22 cellular contexts compared by ENCODE assay signal in the genomic region with DNA sequence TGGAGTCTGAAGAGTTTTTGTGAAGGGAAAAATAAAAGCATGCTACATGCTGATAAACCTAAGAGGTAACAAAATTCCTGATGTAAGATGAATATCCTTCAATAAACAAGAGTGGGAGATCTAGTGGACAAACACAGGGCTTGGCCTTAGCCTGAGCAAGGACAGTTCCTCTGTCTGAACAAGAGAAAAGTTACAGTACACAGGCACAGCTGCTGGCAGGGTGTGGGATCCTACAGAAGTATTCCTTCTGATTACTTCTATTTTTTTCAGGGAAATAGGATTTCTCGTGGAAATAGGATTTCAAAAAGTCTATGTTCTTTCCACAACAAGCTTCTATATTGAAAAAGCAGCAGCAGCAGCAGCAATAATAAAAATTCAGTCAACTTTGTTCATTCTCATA.
"Had no signal": no experiment of that assay in that cellular context is flagged by ENCODE, and none has a peak within 500 bp of the region (broad histone marks: within the 10 kb centered on the region; RNA-seq: fewer than 3 reads in every experiment).

No MANE protein-coding gene starts in this region.

- H3K4me1 ChIP-seq: body of pancreas, gastroesophageal sphincter, thyroid gland had no signal

- H3K27me3 ChIP-seq: body of pancreas, gastroesophageal sphincter, thyroid gland had no signal

- H3K4me3 Mint-ChIP-seq: activated B cell treated with CpG ODN at 0.5 μM for 24 hours; activated CD8-positive, alpha-beta T cell treated with anti-CD3 and anti-CD28 coated beads, Interleukin-2, amount 10 ng/mL, durations not matched to agents 7 days and 5 days; activated naive CD4-positive, alpha-beta T cell treated with anti-CD3 and anti-CD28 coated beads, Interleukin-2, amount 50 U/mL, for 24 hours; stimulated activated naive B cell treated with anti-CD40 and anti-IgM and Interleukin-4, amounts not matched to agents 10 μg/mL and 1 μg/mL and 100 μg/mL, for 72 hours; T-helper 17 cell had no signal

- H3K4me1 Mint-ChIP-seq: activated B cell treated with CpG ODN at 0.5 μM for 24 hours; stimulated activated naive B cell treated with anti-CD40 and anti-IgM and Interleukin-4, amounts not matched to agents 10 μg/mL and 1 μg/mL and 100 μg/mL, for 72 hours had no signal

- H3K27ac ChIP-seq: body of pancreas, gastroesophageal sphincter, thyroid gland had no signal

- H3K9me3 ChIP-seq: body of pancreas, gastroesophageal sphincter, thyroid gland had no signal

- FAIRE-seq: islet of Langerhans had no signal

- H3K4me3 ChIP-seq: body of pancreas, gastroesophageal sphincter, lung, thyroid gland had no signal

- ATAC-seq: activated CD8-positive, alpha-beta T cell treated with anti-CD3 and anti-CD28 coated beads, Interleukin-2, amount 10 ng/mL, durations not matched to agents 7 days and 5 days; body of pancreas; gastroesophageal sphincter; left colon; stimulated activated naive B cell treated with anti-CD40 and anti-IgM and Interleukin-4, amounts not matched to agents 10 μg/mL and 1 μg/mL and 100 μg/mL, for 72 hours; T-helper 17 cell had no signal

- H3K27me3 Mint-ChIP-seq: activated B cell treated with CpG ODN at 0.5 μM for 24 hours; activated naive CD4-positive, alpha-beta T cell treated with anti-CD3 and anti-CD28 coated beads, Interleukin-2, amount 50 U/mL, for 24 hours; stimulated activated naive B cell treated with anti-CD40 and anti-IgM and Interleukin-4, amounts not matched to agents 10 μg/mL and 1 μg/mL and 100 μg/mL, for 72 hours; T-helper 17 cell had no signal

- H3K9me3 Mint-ChIP-seq: activated B cell treated with CpG ODN at 0.5 μM for 24 hours; activated naive CD4-positive, alpha-beta T cell treated with anti-CD3 and anti-CD28 coated beads, Interleukin-2, amount 50 U/mL, for 24 hours; stimulated activated naive B cell treated with anti-CD40 and anti-IgM and Interleukin-4, amounts not matched to agents 10 μg/mL and 1 μg/mL and 100 μg/mL, for 72 hours had no signal

- DNase-seq: activated B cell treated with CpG ODN at 0.5 μM for 24 hours; activated CD4-positive, alpha-beta T cell treated with anti-CD3 and anti-CD28 coated beads for 48 hours; activated CD8-positive, alpha-beta memory T cell treated with anti-CD3 and anti-CD28 coated beads, Interleukin-2, amount 50 U/mL, for 4 hours; activated CD8-positive, alpha-beta T cell treated with anti-CD3 and anti-CD28 coated beads, Interleukin-2, amount 10 ng/mL, durations not matched to agents 7 days and 5 days; activated effector memory CD4-positive, alpha-beta T cell treated with anti-CD3 and anti-CD28 coated beads, Interleukin-2, amount 50 U/mL, for 16 hours; activated T-cell treated with anti-CD3 and anti-CD28 coated beads, Interleukin-2, amount 50 U/mL, for 48 hours; body of pancreas; central memory CD4-positive, alpha-beta T cell; cortex of kidney; effector memory CD4-positive, alpha-beta T cell; left colon; midbrain; posterior cingulate gyrus; retina; stimulated activated CD4-positive, alpha-beta T cell treated with anti-CD3 and anti-CD28 coated beads, Interleukin-4, amount 100 ng/mL, for 1 hour; stimulated activated naive B cell treated with anti-CD40 and anti-IgM and Interleukin-4, amounts not matched to agents 10 μg/mL and 1 μg/mL and 100 μg/mL, for 72 hours; T-helper 17 cell; thyroid gland had no signal

- H3K27ac Mint-ChIP-seq: activated B cell treated with CpG ODN at 0.5 μM for 24 hours; activated CD8-positive, alpha-beta T cell treated with anti-CD3 and anti-CD28 coated beads, Interleukin-2, amount 10 ng/mL, durations not matched to agents 7 days and 5 days; activated naive CD4-positive, alpha-beta T cell treated with anti-CD3 and anti-CD28 coated beads, Interleukin-2, amount 50 U/mL, for 24 hours; stimulated activated naive B cell treated with anti-CD40 and anti-IgM and Interleukin-4, amounts not matched to agents 10 μg/mL and 1 μg/mL and 100 μg/mL, for 72 hours; T-helper 17 cell had no signal
